In the genomic region with DNA sequence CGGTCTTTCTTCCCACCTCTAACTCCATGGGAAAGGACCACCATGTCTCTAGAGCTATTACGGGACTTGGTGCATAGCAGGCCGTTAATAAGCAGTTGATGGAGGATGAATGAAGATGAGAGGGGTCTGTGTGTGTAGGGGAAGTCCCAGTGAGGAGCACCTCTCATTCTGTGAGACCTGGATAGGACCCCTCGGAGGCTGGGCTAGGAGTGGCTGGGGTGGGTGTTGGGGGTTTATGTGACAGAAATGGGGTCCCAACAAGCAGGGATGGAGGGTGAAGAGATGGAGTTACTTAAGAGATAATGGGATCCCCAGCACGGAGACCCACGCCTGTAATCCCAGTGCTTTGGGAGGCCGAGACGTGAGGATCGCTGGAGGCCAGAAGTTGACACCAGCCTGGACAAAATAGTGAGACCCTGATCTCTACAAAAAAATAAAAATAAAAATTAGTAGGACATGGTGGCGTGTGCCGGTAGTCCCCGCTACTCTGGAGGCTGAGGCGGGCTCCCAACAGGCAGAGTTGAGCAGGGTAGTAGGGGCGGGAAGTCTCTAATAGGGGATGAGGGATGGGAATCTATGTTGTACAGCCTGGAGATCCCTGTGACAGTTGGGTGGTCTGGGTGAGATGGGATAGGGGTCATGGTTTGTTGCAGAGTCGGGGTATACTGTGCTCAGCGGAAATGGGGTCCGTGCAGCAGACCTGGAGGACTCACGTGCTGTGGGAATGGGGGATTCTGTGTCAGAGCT, we compare ENCODE assay signal across 8 cellular contexts. TPM values are rescaled to one million over a fixed set of nuclear protein-coding genes. Genes with fewer than 3 reads are reported as not detected.
DNase-seq lines count a peak whose midpoint lies in the region; ATAC-seq and TF ChIP-seq lines count a peak whose summit lies in the region.

No MANE protein-coding gene starts in this region.

- no peaks in the 10 kb centered on the region for H4K20me1 ChIP-seq in Loucy (ENCODE audit: insufficient read depth, low read length, poor library complexity, severe bottlenecking)

- H3K27me3 ChIP-seq in Loucy (ENCODE audit: insufficient read depth, low read length, poor library complexity, severe bottlenecking): no peaks in the 10 kb centered on the region
- no peaks in the 10 kb centered on the region for H3K27me3 ChIP-seq in dorsolateral prefrontal cortex

- H3K36me3 Mint-ChIP-seq in naive thymus-derived CD8-positive, alpha-beta T cell: peaks cover 2 to 5% (median 2%) of the 10 kb centered on the region in 3 donors

- H3F3A ChIP-seq in Loucy (ENCODE audit: low read depth): no peaks in the 10 kb centered on the region

- no peak for TF ChIP-seq CTCF in AG04449 (IDR thresholded peaks at IDR 0.05; ENCODE audit: insufficient read depth, low read length, missing control alignments)
- no peak for TF ChIP-seq CTCF in Loucy (conservative IDR thresholded peaks at IDR 0.05; ENCODE audit: low read length)
- no peak for TF ChIP-seq CTCF in dorsolateral prefrontal cortex (IDR thresholded peaks at IDR 0.05 in 54 of 56, conservative IDR thresholded peaks at IDR 0.05 in 2 of 56; ENCODE audit: low read depth in 1 of 56, partially characterized antibody in 56 of 56)

- peak overlapping the region; percentile 79 to 99 (median 98) for H3K27ac ChIP-seq in dorsolateral prefrontal cortex

- no peaks in the 10 kb centered on the region for H3K79me2 ChIP-seq in Loucy (ENCODE audit: insufficient read depth, low read length)

- H3K4me2 ChIP-seq in Loucy (ENCODE audit: low read depth, low read length, poor library complexity, severe bottlenecking): peak overlapping the region; percentile 65

- peak overlapping the region; percentile 67 for H3K4me3 ChIP-seq in AG04449 (ENCODE audit: low read depth, low read length)
- peak overlapping the region; percentile 63 for H3K4me3 ChIP-seq in Loucy (ENCODE audit: low read length, poor library complexity, severe bottlenecking)
- peak overlapping the region; percentile 46 to 80 (median 68) for H3K4me3 ChIP-seq in dorsolateral prefrontal cortex

- DNase-seq in AG04449 (ENCODE audit: low read depth, low spot score): no peak
- DNase-seq in dorsolateral prefrontal cortex: no peak
- peak in 2 of 10 donors; percentile 1 to 9 for DNase-seq in naive thymus-derived CD8-positive, alpha-beta T cell
- DNase-seq in DMS 273 (lab: John Stamatoyannopoulos, UW; ENCODE audit: unreplicated experiment): no peak
- no peak for DNase-seq in superior temporal gyrus (ENCODE audit: extremely low spot score)
- DNase-seq in hippocampal formation (lab: John Stamatoyannopoulos, UW): no peak

- peaks cover 0 to 8% (median 2%) of the 10 kb centered on the region in 9 donors for H3K9me3 Mint-ChIP-seq in naive thymus-derived CD8-positive, alpha-beta T cell

- peak overlapping the region; percentile 67 to 92 (median 86) for H3K4me3 Mint-ChIP-seq in naive thymus-derived CD8-positive, alpha-beta T cell

- peak overlapping the region; percentile 58 for H3K9ac ChIP-seq in Loucy (ENCODE audit: low read depth, low read length, poor library complexity, severe bottlenecking)

- no peak for ATAC-seq in naive thymus-derived CD8-positive, alpha-beta T cell
- ATAC-seq in GM21515 (IDR thresholded peaks at IDR 0.05; ENCODE audit: unreplicated experiment): no peak

- peaks cover 2% of the 10 kb centered on the region for H3K9me3 ChIP-seq in Loucy (ENCODE audit: insufficient read depth, low read depth, low read length)

- H3K4me1 ChIP-seq in Loucy (ENCODE audit: insufficient read depth, low read length, poor library complexity, severe bottlenecking): peaks cover 15% of the 10 kb centered on the region

- H3K36me3 ChIP-seq in Loucy (ENCODE audit: insufficient read depth, low read length): no peaks in the 10 kb centered on the region

- H3K9me2 ChIP-seq in Loucy (replicated peaks; ENCODE audit: low read depth, low read length): no peaks in the 10 kb centered on the region

- no peaks in the 10 kb centered on the region for H3K27me3 Mint-ChIP-seq in naive thymus-derived CD8-positive, alpha-beta T cell

- H2AFZ ChIP-seq in Loucy (ENCODE audit: low read length): peak overlapping the region; percentile 73

- CTCF ChIA-PET in AG04449 (lab: Yijun Ruan, JAX): interaction anchor here (1.0 to 1.6 kb wide), 7 partner anchors 8 to 82 kb away, joined by 3 to 7 read pairs (median 3); a partner anchor contains a TSS

- POLR2A ChIA-PET in AG04449 (lab: Yijun Ruan, JAX): interaction anchor here (0.9 kb wide), 1 partner anchor 65 kb away, joined by 3 read pairs; a partner anchor contains a TSS
- POLR2A ChIA-PET in naive thymus-derived CD8-positive, alpha-beta T cell (lab: Charles Lee): interaction anchor here (1.2 to 2.7 kb wide), 14 partner anchors 11 to 382 kb away, joined by 3 to 50 read pairs (median 7); a partner anchor contains a TSS

- intact Hi-C loops in dorsolateral prefrontal cortex (cut with DNase I): loop anchor here (1.0 to 10.0 kb wide), 10 partner anchors 11 to 631 kb away; a partner anchor contains a TSS

- H3K27ac Mint-ChIP-seq in naive thymus-derived CD8-positive, alpha-beta T cell: peak overlapping the region; percentile 84 to 98 (median 95)

- H3K4me1 Mint-ChIP-seq in naive thymus-derived CD8-positive, alpha-beta T cell: peaks cover 16 to 28% (median 23%) of the 10 kb centered on the region in 4 donors

RNA-seq across cellular contexts. Expression of a gene that starts 0.7 kb away (rescaled TPM):
- 10 to 100 TPM in 10 of 120 experiments, 1 to 10 TPM in 110; 4.5 to 12.8 (median 7.9) TPM for total RNA-seq in dorsolateral prefrontal cortex
- 1 to 10 TPM; 5.2 to 6.8 TPM for total RNA-seq in naive thymus-derived CD8-positive, alpha-beta T cell
- polyA plus RNA-seq in naive thymus-derived CD8-positive, alpha-beta T cell: 1 to 10 TPM in 2 of 3 donors, under 1 TPM in 1; 0.75 to 3.8 (median 1.0) TPM

RNA-seq across cellular contexts. Expression of a gene that starts 11.0 kb away (rescaled TPM):
- total RNA-seq in dorsolateral prefrontal cortex: 10 to 100 TPM in 110 of 120 experiments, 1 to 10 TPM in 10; 7.0 to 18.9 (median 12.7) TPM
- total RNA-seq in naive thymus-derived CD8-positive, alpha-beta T cell: 10 to 100 TPM; 10.7 to 12.1 TPM
- 10 to 100 TPM in 2 of 3 donors, 1 to 10 TPM in 1; 8.9 to 16.1 (median 16.0) TPM for polyA plus RNA-seq in naive thymus-derived CD8-positive, alpha-beta T cell

RNA-seq across cellular contexts. Expression of a gene that starts 44.9 kb away (rescaled TPM):
- total RNA-seq in dorsolateral prefrontal cortex: 10 to 100 TPM in 17 of 120 experiments, 1 to 10 TPM in 103; 5.2 to 12.7 (median 8.2) TPM
- total RNA-seq in naive thymus-derived CD8-positive, alpha-beta T cell: 1 to 10 TPM; 1.3 to 1.4 TPM
- polyA plus RNA-seq in naive thymus-derived CD8-positive, alpha-beta T cell: under 1 TPM; 0.19 to 0.49 (median 0.34) TPM

RNA-seq across cellular contexts. Expression of a gene that starts 56.9 kb away (rescaled TPM):
- 100 to 1,000 TPM in 2 of 120 experiments, 10 to 100 TPM in 118; 40.0 to 107 (median 69.5) TPM for total RNA-seq in dorsolateral prefrontal cortex
- total RNA-seq in naive thymus-derived CD8-positive, alpha-beta T cell: 10 to 100 TPM; 10.8 to 12.8 TPM
- polyA plus RNA-seq in naive thymus-derived CD8-positive, alpha-beta T cell: 1 to 10 TPM; 1.1 to 1.8 (median 1.4) TPM
